9 cellular contexts compared by ENCODE assay signal in the genomic region with DNA sequence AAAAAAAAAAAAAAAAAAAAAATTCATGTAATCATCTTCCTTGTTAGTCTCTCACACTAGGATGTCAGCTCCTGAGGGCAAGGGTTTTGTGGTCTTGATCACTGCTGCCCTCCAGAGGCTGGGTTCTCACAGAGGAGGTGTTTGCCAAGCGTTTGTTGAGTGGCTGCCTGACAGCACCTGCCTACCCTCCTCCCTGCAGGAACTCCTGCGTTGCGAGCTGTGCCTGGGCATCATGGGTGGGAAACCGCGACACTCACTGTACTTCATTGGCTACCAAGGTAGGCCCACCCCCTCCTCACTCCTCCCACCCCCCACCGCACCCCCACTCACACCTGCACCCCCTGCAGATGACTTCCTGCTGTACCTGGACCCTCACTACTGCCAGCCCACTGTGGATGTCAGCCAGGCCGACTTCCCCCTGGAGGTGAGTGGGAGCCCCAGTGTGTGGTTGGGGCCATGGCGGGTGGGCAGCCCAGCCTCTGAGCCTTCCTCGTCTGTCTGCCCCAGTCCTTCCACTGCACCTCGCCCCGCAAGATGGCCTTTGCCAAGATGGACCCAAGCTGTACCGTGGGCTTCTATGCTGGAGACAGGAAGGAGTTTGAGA. TPM values are rescaled to one million over a fixed set of nuclear protein-coding genes. Genes with fewer than 3 reads are reported as not detected.
A peak's percentile ranks its signal among the peaks of the same experiment; 100 is the strongest.
DNase-seq lines count a peak whose midpoint lies in the region; ATAC-seq and TF ChIP-seq lines count a peak whose summit lies in the region.
"Had no signal": no experiment of that assay in that cellular context is flagged by ENCODE, and none has a peak within 500 bp of the region (broad histone marks: within the 10 kb centered on the region; RNA-seq: fewer than 3 reads in every experiment).

No MANE protein-coding gene starts in this region.

- peaks cover 22% of the 10 kb centered on the region for H3K4me1 Mint-ChIP-seq in T-helper 17 cell
- H3K4me1 Mint-ChIP-seq: brain had no signal

- peak overlapping the region in 3 of 8 donors; percentile 77 to 87 (median 79) for H3K27ac ChIP-seq in spleen

- ATAC-seq in T-helper 17 cell (no peak), HG03196 (IDR thresholded peaks at IDR 0.05; ENCODE audit: unreplicated experiment) (no peak)

- H3K36me3 ChIP-seq in spleen = peaks cover 0 to 100% (median 95%) of the 10 kb centered on the region in 6 donors

- CTCF ChIA-PET in HEK293T (lab: Yijun Ruan, JAX) = interaction anchor here (0.5 to 2.1 kb wide), 5 partner anchors 29 to 300 kb away, joined by 3 to 9 read pairs (median 4); no protein-coding TSS in a partner anchor

- POLR2A ChIA-PET in HEK293T (lab: Yijun Ruan, JAX) = interaction anchor here (1.0 to 3.4 kb wide), 3 partner anchors 10 to 68 kb away, joined by 4 to 20 read pairs (median 6); a partner anchor contains a TSS

- H3K4me3 Mint-ChIP-seq in T-helper 17 cell = no peak overlapping the region
- H3K4me3 Mint-ChIP-seq: brain had no signal

- H3K36me3 Mint-ChIP-seq in T-helper 17 cell (ENCODE audit: low read depth) = no peaks in the 10 kb centered on the region

- H3K9me3 ChIP-seq in T-helper 17 cell (ENCODE audit: control insufficient read depth, low read length, poor library complexity, severe bottlenecking) (no peaks in the 10 kb centered on the region), spleen (no peaks in the 10 kb centered on the region)

- H3K4me3 ChIP-seq in fibroblast of the aortic adventitia (ENCODE audit: low read depth, low read length) (no peak overlapping the region), spleen (no peak overlapping the region), lower leg skin (ENCODE audit: low read depth, poor library complexity, severe bottlenecking) (no peak overlapping the region)

- no peak for TF ChIP-seq POLR2A in spleen (IDR thresholded peaks at IDR 0.05)
- no peak for TF ChIP-seq POLR2A in lower leg skin (IDR thresholded peaks at IDR 0.05)

- peak; percentile 40 for DNase-seq in CD1c-positive myeloid dendritic cell (ENCODE audit: extremely low spot score)
- peak; percentile 45 for DNase-seq in HEK293T (ENCODE audit: extremely low spot score)
- DNase-seq in T-helper 17 cell = no peak
- DNase-seq in fibroblast of the aortic adventitia (ENCODE audit: low read depth) = peak; percentile 42
- DNase-seq in NCI-H345 treated with DMSO at 0.1 percent for 48 hours (lab: John Stamatoyannopoulos, UW; ENCODE audit: unreplicated experiment) = no peak
- DNase-seq in spleen = no peak
- DNase-seq in lower leg skin (ENCODE audit: low spot score in 2 of 2) = no peak

- peaks cover 23 to 80% (median 43%) of the 10 kb centered on the region in 6 donors for H3K4me1 ChIP-seq in spleen

- intact Hi-C loops in spleen (cut with DNase I; ENCODE audit: low total_unique reads) (no loop called here), lower leg skin (cut with DNase I; ENCODE audit: low total_unique reads) (loop anchor here (10.0 kb wide), 1 partner anchor 47 kb away; a partner anchor contains a TSS)

- 79 to 86% (median 81%) methylated on average over 10 to 12 of the region's 12 CpGs for WGBS in spleen, 5 donors
- WGBS in lower leg skin, 2 donors = 88 to 95% methylated on average over 12 of the region's 12 CpGs

- no peaks in the 10 kb centered on the region for H3K27me3 ChIP-seq in spleen (replicated peaks in 1 of 7)

- peak; percentile 29 for TF ChIP-seq CTCF in fibroblast of the aortic adventitia (IDR thresholded peaks at IDR 0.05; ENCODE audit: insufficient read depth, low read length)
- peak in 1 of 11 experiments; percentile 40 for TF ChIP-seq CTCF in spleen (IDR thresholded peaks at IDR 0.05 in 8 of 11, conservative IDR thresholded peaks at IDR 0.05 in 3 of 11)
- no peak for TF ChIP-seq CTCF in lower leg skin (IDR thresholded peaks at IDR 0.05)

- no peaks in the 10 kb centered on the region for H3K27me3 Mint-ChIP-seq in T-helper 17 cell
- H3K27me3 Mint-ChIP-seq: brain had no signal

- peak overlapping the region; percentile 89 for H3K27ac Mint-ChIP-seq in T-helper 17 cell
- H3K27ac Mint-ChIP-seq: brain had no signal

TF ChIP-seq in HEK293T, 16 proteins besides CTCF, POLR2A, EP300 and RAD21:
- TF ChIP-seq ZNF384 (IDR thresholded peaks at IDR 0.05) = peak; percentile 61; the same call in 1 of the 2 replicates
- no peak for TF ChIP-seq L3MBTL2 (conservative IDR thresholded peaks at IDR 0.05)
TF ChIP-seq in HEK293T: peak in this region for 1.

RNA-seq across cellular contexts. Expression of a gene that starts 8.1 kb away (rescaled TPM):
- 10 to 100 TPM; 70.6 to 70.7 TPM for total RNA-seq in T-helper 17 cell
- 6.3 and 11.4 TPM in 2 replicates for total RNA-seq in fibroblast of the aortic adventitia (ENCODE audit: low replicate concordance)
- total RNA-seq in spleen = 10 to 100 TPM; 18.2 to 40.5 (median 31.5) TPM
- 10 to 100 TPM; 18.7 to 36.0 (median 33.8) TPM for polyA plus RNA-seq in spleen
- total RNA-seq in lower leg skin = 100 to 1,000 TPM in 1 of 4 donors, 10 to 100 TPM in 3; 58.5 to 106 (median 71.4) TPM

RNA-seq across cellular contexts. Expression of a gene that starts 14.0 kb away (rescaled TPM):
- total RNA-seq in T-helper 17 cell (10 to 100 TPM; 33.9 to 43.7 TPM), fibroblast of the aortic adventitia (ENCODE audit: low replicate concordance) (11.1 and 25.0 TPM in 2 replicates), spleen (10 to 100 TPM; 24.9 to 39.6 (median 31.4) TPM), lower leg skin (10 to 100 TPM; 23.8 to 59.3 (median 29.4) TPM)
- polyA plus RNA-seq in spleen = 10 to 100 TPM; 31.5 to 43.3 (median 39.1) TPM

RNA-seq across cellular contexts. Expression of a gene that starts 17.0 kb away (rescaled TPM):
- total RNA-seq in T-helper 17 cell (10 to 100 TPM; 71.0 to 83.3 TPM), fibroblast of the aortic adventitia (ENCODE audit: low replicate concordance) (3.8 and 9.2 TPM in 2 replicates), spleen (10 to 100 TPM; 24.7 to 69.6 (median 44.5) TPM), lower leg skin (10 to 100 TPM; 11.4 to 14.8 (median 12.8) TPM)
- 10 to 100 TPM; 30.0 to 35.4 (median 33.5) TPM for polyA plus RNA-seq in spleen

RNA-seq across cellular contexts. Expression of a gene that starts 34.6 kb away (rescaled TPM):
- total RNA-seq in T-helper 17 cell (1 to 10 TPM in 1 of 2 donors, under 1 TPM in 1; 0.50 to 1.3 TPM), fibroblast of the aortic adventitia (ENCODE audit: low replicate concordance) (0.27 and 0.41 TPM in 2 replicates), spleen (10 to 100 TPM in 3 of 7 donors, 1 to 10 TPM in 4; 4.0 to 21.2 (median 9.2) TPM), lower leg skin (10 to 100 TPM; 34.9 to 64.0 (median 42.3) TPM)
- polyA plus RNA-seq in spleen = 1 to 10 TPM in 2 of 3 donors, under 1 TPM in 1; 0.52 to 2.1 (median 1.2) TPM

RNA-seq across cellular contexts. Expression of a gene that starts 35.3 kb away (rescaled TPM):
- total RNA-seq in T-helper 17 cell (1 to 10 TPM in 1 of 2 donors, not detected in 1; 2.0 TPM), fibroblast of the aortic adventitia (ENCODE audit: low replicate concordance) (not detected in 2 replicates), spleen (1 to 10 TPM in 3 of 7 donors, under 1 TPM in 3, not detected in 1; 0.65 to 2.1 (median 0.93) TPM), lower leg skin (10 to 100 TPM; 61.3 to 70.3 (median 63.8) TPM)
- polyA plus RNA-seq in spleen = under 1 TPM; 0.09 to 0.83 (median 0.74) TPM

Comparison
In these comparisons a context has a peak if more than half of its experiments do, and no peak if none do; other contexts are left out.
1. DNase-seq: peak in CD1c-positive myeloid dendritic cell (single experiment), HEK293T (single experiment) and fibroblast of the aortic adventitia (single experiment); none in T-helper 17 cell (0 of 3), NCI-H345 treated with DMSO at 0.1 percent for 48 hours (single experiment), spleen (single experiment) and lower leg skin (0 of 2).